18 cellular contexts compared by ENCODE assay signal in genomic region chr6:6823030-6823429, GRCh38.
DNase-seq lines count a peak whose midpoint lies in the region; FAIRE-seq and TF ChIP-seq lines count a peak whose summit lies in the region.
"Had no signal": no experiment of that assay in that cellular context is flagged by ENCODE, and none has a peak within 500 bp of the region (broad histone marks: within the 10 kb centered on the region; RNA-seq: fewer than 3 reads in every experiment).

No MANE protein-coding gene starts in this region.

- H3K9ac ChIP-seq in subcutaneous abdominal adipose tissue (ENCODE audit: low read length in 5 of 5): no peak overlapping the region
- H3K9ac ChIP-seq: GM23248 had no signal

- peaks cover 27% of the 10 kb centered on the region for H3K4me1 Mint-ChIP-seq in activated T-helper 2 cell treated with anti-CD3 and anti-CD28 coated beads, Interferon-gamma antibody, Interleukin-2, Interleukin-4, amounts not matched to agents 10 μg/mL and 5 μg/mL and 100 μg/mL, durations not matched to agents 14 hours and 24 hours and 36 hours (ENCODE audit: low read depth)

- H3K4me1 ChIP-seq in esophagus squamous epithelium (peaks cover 34 to 81% (median 35%) of the 10 kb centered on the region in 3 donors), subcutaneous abdominal adipose tissue (ENCODE audit: control insufficient read depth in 5 of 5, insufficient read depth in 5 of 5, low read length in 5 of 5) (peaks cover 6 to 45% (median 38%) of the 10 kb centered on the region in 5 donors)

- H3K4me3 Mint-ChIP-seq in activated T-helper 2 cell treated with anti-CD3 and anti-CD28 coated beads, Interferon-gamma antibody, Interleukin-2, Interleukin-4, amounts not matched to agents 10 μg/mL and 5 μg/mL and 100 μg/mL, durations not matched to agents 14 hours and 24 hours and 36 hours (ENCODE audit: low read depth): no peak overlapping the region
- H3K4me3 Mint-ChIP-seq: CD8-positive, alpha-beta T cell; H9 had no signal

- H3K36me3 ChIP-seq in esophagus squamous epithelium (no peaks in the 10 kb centered on the region), subcutaneous abdominal adipose tissue (ENCODE audit: control insufficient read depth in 5 of 5, insufficient read depth in 5 of 5, low read length in 5 of 5) (no peaks in the 10 kb centered on the region)
- H3K36me3 ChIP-seq: SJSA1 had no signal

- no peak overlapping the region for H3K4me3 ChIP-seq in esophagus squamous epithelium
- no peak overlapping the region for H3K4me3 ChIP-seq in subcutaneous abdominal adipose tissue (ENCODE audit: low read depth in 1 of 5, low read length in 5 of 5)
- H3K4me3 ChIP-seq: GM23248, SJSA1 had no signal

- H3K27ac ChIP-seq in esophagus squamous epithelium: peak overlapping the region in 3 of 4 donors; percentile 34 to 55 (median 38)
- H3K27ac ChIP-seq in subcutaneous abdominal adipose tissue (ENCODE audit: low read depth, low read length): peak overlapping the region; percentile 52
- H3K27ac ChIP-seq: GM23248, SJSA1 had no signal

- TF ChIP-seq CTCF in esophagus squamous epithelium (IDR thresholded peaks at IDR 0.05): no peak

- intact Hi-C loops in esophagus squamous epithelium (cut with DNase I): no loop called here
- intact Hi-C loops in activated T-helper 2 cell treated with anti-CD3 and anti-CD28 coated beads, Interferon-gamma antibody, Interleukin-2, Interleukin-4, amounts not matched to agents 10 μg/mL and 5 μg/mL and 100 μg/mL, durations not matched to agents 14 hours and 24 hours and 36 hours (cut with micrococcal nuclease): no loop called here

- H3K9me3 ChIP-seq in esophagus squamous epithelium: no peaks in the 10 kb centered on the region
- no peaks in the 10 kb centered on the region for H3K9me3 ChIP-seq in subcutaneous abdominal adipose tissue (ENCODE audit: control insufficient read depth in 5 of 5, low read length in 5 of 5)
- H3K9me3 ChIP-seq: SJSA1 had no signal

- H3K27me3 Mint-ChIP-seq in activated T-helper 2 cell treated with anti-CD3 and anti-CD28 coated beads, Interferon-gamma antibody, Interleukin-2, Interleukin-4, amounts not matched to agents 10 μg/mL and 5 μg/mL and 100 μg/mL, durations not matched to agents 14 hours and 24 hours and 36 hours (ENCODE audit: low read depth): peaks cover 18% of the 10 kb centered on the region

- H3K27me3 ChIP-seq in esophagus squamous epithelium (no peaks in the 10 kb centered on the region), subcutaneous abdominal adipose tissue (ENCODE audit: control insufficient read depth in 5 of 5, insufficient read depth in 4 of 5, low read length in 5 of 5) (no peaks in the 10 kb centered on the region)
- H3K27me3 ChIP-seq: SJSA1 had no signal

- FAIRE-seq in GM12892 (lab: Jason Lieb, UNC): peak; percentile 27
- FAIRE-seq: G401.6 had no signal

- no peak for DNase-seq in GM12892 (ENCODE audit: insufficient read length)
- DNase-seq in RPMI8226: peak; percentile 68
- no peak for DNase-seq in esophagus squamous epithelium (lab: John Stamatoyannopoulos, UW)
- no peak for DNase-seq in activated CD4-positive, alpha-beta T cell treated with anti-CD3 and anti-CD28 coated beads, Interleukin-2, amount 50 U/mL, for 48 hours
- DNase-seq in DMS 273 (lab: John Stamatoyannopoulos, UW; ENCODE audit: unreplicated experiment): no peak
- DNase-seq in activated T-helper 2 cell treated with anti-CD3 and anti-CD28 coated beads, Interferon-gamma antibody, Interleukin-2, Interleukin-4, amounts not matched to agents 10 μg/mL and 5 μg/mL and 100 μg/mL, durations not matched to agents 14 hours and 24 hours and 36 hours (ENCODE audit: low spot score): no peak
- DNase-seq: CD8-positive, alpha-beta T cell; GM23248; H9; NCI-H1092 treated with DMSO at 0.1 percent for 48 hours; NCI-H146; NCI-H2029 treated with DMSO at 0.1 percent for 48 hours; NCI-H226; NCI-H510A treated with DMSO at 0.1 percent for 48 hours; NCI-H748 treated with DMSO at 0.1 percent for 48 hours had no signal

- no peak overlapping the region for H3K27ac Mint-ChIP-seq in activated T-helper 2 cell treated with anti-CD3 and anti-CD28 coated beads, Interferon-gamma antibody, Interleukin-2, Interleukin-4, amounts not matched to agents 10 μg/mL and 5 μg/mL and 100 μg/mL, durations not matched to agents 14 hours and 24 hours and 36 hours
- H3K27ac Mint-ChIP-seq: CD8-positive, alpha-beta T cell; H9 had no signal

- no peaks in the 10 kb centered on the region for H3K36me3 Mint-ChIP-seq in activated T-helper 2 cell treated with anti-CD3 and anti-CD28 coated beads, Interferon-gamma antibody, Interleukin-2, Interleukin-4, amounts not matched to agents 10 μg/mL and 5 μg/mL and 100 μg/mL, durations not matched to agents 14 hours and 24 hours and 36 hours (ENCODE audit: low read depth)
- H3K36me3 Mint-ChIP-seq: CD8-positive, alpha-beta T cell had no signal

- H3K9me3 Mint-ChIP-seq in activated T-helper 2 cell treated with anti-CD3 and anti-CD28 coated beads, Interferon-gamma antibody, Interleukin-2, Interleukin-4, amounts not matched to agents 10 μg/mL and 5 μg/mL and 100 μg/mL, durations not matched to agents 14 hours and 24 hours and 36 hours: no peaks in the 10 kb centered on the region
- H3K9me3 Mint-ChIP-seq: CD8-positive, alpha-beta T cell; H9 had no signal

- WGBS in esophagus squamous epithelium, 2 donors: 77 to 84% methylated on average over 5 to 6 of the region's 6 CpGs

- no peak for TF ChIP-seq POLR2A in GM12892 (IDR thresholded peaks at IDR 0.05; ENCODE audit: low read depth, low read length)
- no peak for TF ChIP-seq POLR2A in esophagus squamous epithelium (IDR thresholded peaks at IDR 0.05)
